ENCODE assay signal across 13 cellular contexts in the genomic region with DNA sequence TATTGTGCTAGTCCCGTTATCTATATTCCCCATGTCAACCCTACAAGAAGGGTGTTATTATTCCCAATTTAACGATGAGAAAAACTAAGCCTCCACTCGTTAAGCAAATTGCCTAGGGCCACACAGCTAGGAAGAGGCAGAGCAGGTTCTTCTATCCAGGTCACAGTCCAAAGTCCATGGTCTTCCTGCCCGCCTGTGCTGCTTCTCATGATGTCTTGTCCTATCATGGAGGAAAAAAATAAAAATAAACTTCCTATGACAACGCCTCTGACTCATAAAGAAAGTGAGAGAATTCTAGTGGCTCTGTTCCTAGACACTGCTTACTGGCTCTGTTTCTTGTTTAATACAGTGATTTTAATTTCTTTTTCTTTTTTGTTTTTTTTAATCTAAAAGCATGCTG. TPM values are rescaled to one million over a fixed set of nuclear protein-coding genes. Genes with fewer than 3 reads are reported as not detected.
DNase-seq lines count a peak whose midpoint lies in the region; ATAC-seq and TF ChIP-seq lines count a peak whose summit lies in the region.
"Had no signal": no experiment of that assay in that cellular context is flagged by ENCODE, and none has a peak within 500 bp of the region (broad histone marks: within the 10 kb centered on the region; RNA-seq: fewer than 3 reads in every experiment).

No MANE protein-coding gene starts in this region.

- ATAC-seq in omental fat pad (ENCODE audit: low FRiP score) (peak; percentile 33), WTC11 (no peak)

- 53% methylated on average over 5 of the region's 5 CpGs for WGBS in esophagus muscularis mucosa

- H3K9me3 Mint-ChIP-seq in WTC11, result no peaks in the 10 kb centered on the region

- intact Hi-C loops in esophagus muscularis mucosa (cut with DNase I), result no loop called here

- H3K4me1 Mint-ChIP-seq in WTC11, result peaks cover 16% of the 10 kb centered on the region

- POLR2A ChIA-PET in WTC11 (lab: Charles Lee), result no interaction called here

- H3K4me3 ChIP-seq in esophagus muscularis mucosa, result no peak overlapping the region
- H3K4me3 ChIP-seq: SJCRH30 had no signal

- no peaks in the 10 kb centered on the region for H3K36me3 Mint-ChIP-seq in WTC11

- no peak for TF ChIP-seq EP300 in esophagus muscularis mucosa (IDR thresholded peaks at IDR 0.05)

- no peaks in the 10 kb centered on the region for H3K36me3 ChIP-seq in esophagus muscularis mucosa
- H3K36me3 ChIP-seq: neutrophil, SJCRH30 had no signal

- CTCF ChIA-PET in WTC11 (lab: Charles Lee), result interaction anchor here (0.6 to 1.4 kb wide), 4 partner anchors 8 to 184 kb away, joined by 3 to 9 read pairs (median 4); a partner anchor contains a TSS

- no peak overlapping the region for H3K27ac Mint-ChIP-seq in WTC11

- no peaks in the 10 kb centered on the region for H3K27me3 Mint-ChIP-seq in WTC11 (ENCODE audit: low read depth)

- peaks cover 12 to 93% (median 82%) of the 10 kb centered on the region in 4 donors for H3K4me1 ChIP-seq in esophagus muscularis mucosa

- no peaks in the 10 kb centered on the region for H3K27me3 ChIP-seq in esophagus muscularis mucosa
- H3K27me3 ChIP-seq: neutrophil, SJCRH30 had no signal

- DNase-seq in EL, result peak; percentile 73
- DNase-seq in LHCN-M2 (ENCODE audit: low read depth), result peak; percentile 68
- no peak for DNase-seq in esophagus muscularis mucosa (ENCODE audit: extremely low spot score)
- no peak for DNase-seq in omental fat pad (ENCODE audit: low spot score)
- DNase-seq in NCI-H146 (lab: John Stamatoyannopoulos, UW), result no peak
- DNase-seq in cerebellum (ENCODE audit: low spot score), result no peak
- DNase-seq in hepatic stellate cell (ENCODE audit: low spot score), result no peak
- no peak for DNase-seq in WTC11 (ENCODE audit: low spot score)
- DNase-seq: activated CD8-positive, alpha-beta memory T cell treated with anti-CD3 and anti-CD28 coated beads, Interleukin-2, amount 50 U/mL, for 4 hours; effector CD4-positive, alpha-beta T cell; NCI-H1105; SJCRH30 had no signal

- TF ChIP-seq POLR2A in esophagus muscularis mucosa (IDR thresholded peaks at IDR 0.05; ENCODE audit: low read depth), result no peak

- H3K4me3 Mint-ChIP-seq in WTC11, result no peak overlapping the region

- no peaks in the 10 kb centered on the region for H3K9me3 ChIP-seq in esophagus muscularis mucosa
- H3K9me3 ChIP-seq: neutrophil, SJCRH30 had no signal

- peak overlapping the region; percentile 73 to 92 (median 82) for H3K27ac ChIP-seq in esophagus muscularis mucosa (replicated peaks in 1 of 4)
- H3K27ac ChIP-seq: neutrophil, SJCRH30 had no signal

- TF ChIP-seq CTCF in esophagus muscularis mucosa (IDR thresholded peaks at IDR 0.05) (no peak), omental fat pad (IDR thresholded peaks at IDR 0.05) (no peak), WTC11 (IDR thresholded peaks at IDR 0.05) (no peak)

TF ChIP-seq in WTC11, 78 proteins besides CTCF, POLR2A, EP300 and RAD21:
- TF ChIP-seq ZNF423 (CRISPR knock-in tag; IDR thresholded peaks at IDR 0.05) (no peak), NFE2L1 (CRISPR knock-in tag; IDR thresholded peaks at IDR 0.05) (no peak), EMX1 (CRISPR knock-in tag; IDR thresholded peaks at IDR 0.05) (no peak), GABPB1 (CRISPR knock-in tag; IDR thresholded peaks at IDR 0.05) (no peak), SMAD4 (CRISPR knock-in tag; IDR thresholded peaks at IDR 0.05) (no peak)
- TF ChIP-seq, protein P1, sequence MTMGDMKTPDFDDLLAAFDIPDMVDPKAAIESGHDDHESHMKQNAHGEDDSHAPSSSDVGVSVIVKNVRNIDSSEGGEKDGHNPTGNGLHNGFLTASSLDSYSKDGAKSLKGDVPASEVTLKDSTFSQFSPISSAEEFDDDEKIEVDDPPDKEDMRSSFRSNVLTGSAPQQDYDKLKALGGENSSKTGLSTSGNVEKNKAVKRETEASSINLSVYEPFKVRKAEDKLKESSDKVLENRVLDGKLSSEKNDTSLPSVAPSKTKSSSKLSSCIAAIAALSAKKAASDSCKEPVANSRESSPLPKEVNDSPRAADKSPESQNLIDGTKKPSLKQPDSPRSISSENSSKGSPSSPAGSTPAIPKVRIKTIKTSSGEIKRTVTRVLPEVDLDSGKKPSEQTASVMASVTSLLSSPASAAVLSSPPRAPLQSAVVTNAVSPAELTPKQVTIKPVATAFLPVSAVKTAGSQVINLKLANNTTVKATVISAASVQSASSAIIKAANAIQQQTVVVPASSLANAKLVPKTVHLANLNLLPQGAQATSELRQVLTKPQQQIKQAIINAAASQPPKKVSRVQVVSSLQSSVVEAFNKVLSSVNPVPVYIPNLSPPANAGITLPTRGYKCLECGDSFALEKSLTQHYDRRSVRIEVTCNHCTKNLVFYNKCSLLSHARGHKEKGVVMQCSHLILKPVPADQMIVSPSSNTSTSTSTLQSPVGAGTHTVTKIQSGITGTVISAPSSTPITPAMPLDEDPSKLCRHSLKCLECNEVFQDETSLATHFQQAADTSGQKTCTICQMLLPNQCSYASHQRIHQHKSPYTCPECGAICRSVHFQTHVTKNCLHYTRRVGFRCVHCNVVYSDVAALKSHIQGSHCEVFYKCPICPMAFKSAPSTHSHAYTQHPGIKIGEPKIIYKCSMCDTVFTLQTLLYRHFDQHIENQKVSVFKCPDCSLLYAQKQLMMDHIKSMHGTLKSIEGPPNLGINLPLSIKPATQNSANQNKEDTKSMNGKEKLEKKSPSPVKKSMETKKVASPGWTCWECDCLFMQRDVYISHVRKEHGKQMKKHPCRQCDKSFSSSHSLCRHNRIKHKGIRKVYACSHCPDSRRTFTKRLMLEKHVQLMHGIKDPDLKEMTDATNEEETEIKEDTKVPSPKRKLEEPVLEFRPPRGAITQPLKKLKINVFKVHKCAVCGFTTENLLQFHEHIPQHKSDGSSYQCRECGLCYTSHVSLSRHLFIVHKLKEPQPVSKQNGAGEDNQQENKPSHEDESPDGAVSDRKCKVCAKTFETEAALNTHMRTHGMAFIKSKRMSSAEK (CRISPR knock-in tag; IDR thresholded peaks at IDR 0.05; ENCODE audit: borderline replicate concordance), result no peak
- TF ChIP-seq, protein P2, sequence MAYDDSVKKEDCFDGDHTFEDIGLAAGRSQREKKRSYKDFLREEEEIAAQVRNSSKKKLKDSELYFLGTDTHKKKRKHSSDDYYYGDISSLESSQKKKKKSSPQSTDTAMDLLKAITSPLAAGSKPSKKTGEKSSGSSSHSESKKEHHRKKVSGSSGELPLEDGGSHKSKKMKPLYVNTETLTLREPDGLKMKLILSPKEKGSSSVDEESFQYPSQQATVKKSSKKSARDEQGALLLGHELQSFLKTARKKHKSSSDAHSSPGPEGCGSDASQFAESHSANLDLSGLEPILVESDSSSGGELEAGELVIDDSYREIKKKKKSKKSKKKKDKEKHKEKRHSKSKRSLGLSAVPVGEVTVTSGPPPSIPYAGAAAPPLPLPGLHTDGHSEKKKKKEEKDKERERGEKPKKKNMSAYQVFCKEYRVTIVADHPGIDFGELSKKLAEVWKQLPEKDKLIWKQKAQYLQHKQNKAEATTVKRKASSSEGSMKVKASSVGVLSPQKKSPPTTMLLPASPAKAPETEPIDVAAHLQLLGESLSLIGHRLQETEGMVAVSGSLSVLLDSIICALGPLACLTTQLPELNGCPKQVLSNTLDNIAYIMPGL (CRISPR knock-in tag; IDR thresholded peaks at IDR 0.05), result no peak
- TF ChIP-seq, protein P3, sequence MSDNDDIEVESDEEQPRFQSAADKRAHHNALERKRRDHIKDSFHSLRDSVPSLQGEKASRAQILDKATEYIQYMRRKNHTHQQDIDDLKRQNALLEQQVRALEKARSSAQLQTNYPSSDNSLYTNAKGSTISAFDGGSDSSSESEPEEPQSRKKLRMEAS (CRISPR knock-in tag; IDR thresholded peaks at IDR 0.05), result no peak

RNA-seq across cellular contexts. Expression of a gene that starts 9.7 kb away (rescaled TPM):
- total RNA-seq in LHCN-M2 (2014; rRNA removed) (86.6 and 102 TPM in 2 replicates), esophagus muscularis mucosa (100 to 1,000 TPM in 1 of 4 donors, 10 to 100 TPM in 3; 31.5 to 139 (median 71.4) TPM), omental fat pad (100 to 1,000 TPM in 3 of 4 donors, 10 to 100 TPM in 1; 16.7 to 303 (median 151) TPM), cerebellum (1.1 TPM), WTC11 (2021) (0.57 to 0.87 TPM (median 0.69 TPM) in 3 replicates)
- 363 TPM for polyA plus RNA-seq in LHCN-M2 (2012)

Comparison
In these comparisons a context has a peak if more than half of its experiments do, and no peak if none do; other contexts are left out.
1. DNase-seq: peak in EL (single experiment) and LHCN-M2 (single experiment); none in esophagus muscularis mucosa (single experiment), omental fat pad (single experiment), NCI-H146 (single experiment), cerebellum (single experiment), hepatic stellate cell (single experiment) and WTC11 (single experiment).